Comparison of ENCODE assay signal across 10 cellular contexts in the genomic region with DNA sequence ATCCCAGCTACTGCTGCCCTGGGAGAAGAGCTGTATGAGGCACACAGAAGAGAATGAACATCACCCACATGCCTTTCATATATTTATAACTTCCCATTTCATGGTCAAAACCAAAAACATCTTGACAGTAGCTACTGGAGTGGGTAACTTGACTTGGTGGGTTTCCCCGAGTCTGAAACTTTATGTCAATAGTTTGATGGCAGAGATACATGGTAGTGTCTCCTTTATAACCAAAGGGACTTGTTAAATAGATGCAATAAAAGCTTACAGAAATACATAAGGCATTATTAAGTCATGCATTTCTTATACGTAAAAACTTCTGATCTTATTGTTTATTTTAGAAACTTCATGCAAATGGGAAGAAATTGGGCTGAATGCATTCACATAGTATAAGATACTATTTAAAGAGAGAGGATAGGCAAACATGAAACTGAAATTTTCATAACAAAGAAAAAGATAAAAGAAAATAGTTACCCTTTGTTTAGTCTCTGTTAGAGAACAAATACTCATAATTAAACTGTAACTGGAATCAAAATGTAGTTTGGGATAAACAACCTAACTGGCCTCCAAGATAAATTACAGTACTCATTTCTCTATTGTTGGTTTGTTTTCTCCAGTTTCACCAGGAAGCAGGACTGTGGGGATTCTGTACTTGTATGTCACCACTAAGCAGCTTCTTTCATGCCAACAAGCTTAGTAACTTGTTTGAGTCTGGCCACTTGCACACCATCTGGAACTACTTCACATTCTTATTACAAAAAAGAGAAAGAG.
DNase-seq lines count a peak whose midpoint lies in the region; ATAC-seq, FAIRE-seq and TF ChIP-seq lines count a peak whose summit lies in the region.
"Had no signal": no experiment of that assay in that cellular context is flagged by ENCODE, and none has a peak within 500 bp of the region (broad histone marks: within the 10 kb centered on the region; RNA-seq: fewer than 3 reads in every experiment).

No MANE protein-coding gene starts in this region.

- POLR2A ChIA-PET in GM10248 (lab: Yijun Ruan, JAX), result interaction anchor here (1.0 to 1.8 kb wide), 3 partner anchors 28 to 457 kb away, joined by 3 to 6 read pairs (median 3); no protein-coding TSS in a partner anchor

- 87 to 92% methylated on average over 2 of the region's 2 CpGs for WGBS in lung, 2 donors

- H3K4me3 ChIP-seq in lung, result no peak overlapping the region

- no peaks in the 10 kb centered on the region for H3K4me1 Mint-ChIP-seq in Calu3 (ENCODE audit: low read depth, unreplicated experiment)

- H3K36me3 Mint-ChIP-seq in Calu3 (ENCODE audit: insufficient read depth, unreplicated experiment), result no peaks in the 10 kb centered on the region

- no peaks in the 10 kb centered on the region for H3K36me3 ChIP-seq in lung (ENCODE audit: control insufficient read depth in 2 of 2, insufficient read depth in 2 of 2, low read length in 2 of 2)

- no peak overlapping the region for H3K27ac ChIP-seq in lung (ENCODE audit: low read depth in 1 of 2, low read length in 1 of 2)

- H3K9me3 ChIP-seq in lung (ENCODE audit: control insufficient read depth in 2 of 2, insufficient read depth in 1 of 2, low read length in 1 of 2), result no peaks in the 10 kb centered on the region

- peak; percentile 18 for DNase-seq in NCI-H69 (lab: John Stamatoyannopoulos, UW)
- no peak for DNase-seq in lung (ENCODE audit: low spot score)
- DNase-seq in frontal cortex (ENCODE audit: low spot score in 2 of 2), result no peak
- no peak for DNase-seq in GM10248 (ENCODE audit: extremely low spot score)
- DNase-seq in Calu3, result no peak
- no peak for DNase-seq in pons (ENCODE audit: low spot score)
- DNase-seq: NCI-H1048 had no signal

- FAIRE-seq in frontal cortex (lab: Jason Lieb, UNC), result no peak

- TF ChIP-seq CTCF in lung (IDR thresholded peaks at IDR 0.05; ENCODE audit: control extremely low read depth, extremely low read depth) (no peak), GM10248 (IDR thresholded peaks at IDR 0.05; ENCODE audit: control extremely low read depth, extremely low read depth, low read depth, missing control alignments) (no peak), Calu3 (IDR thresholded peaks at IDR 0.05; ENCODE audit: unreplicated experiment) (no peak)

- H3K4me1 ChIP-seq in lung (ENCODE audit: control insufficient read depth in 2 of 2, insufficient read depth in 2 of 2, low read length in 2 of 2), result no peaks in the 10 kb centered on the region

- intact Hi-C loops in Calu3 (cut with micrococcal nuclease; ENCODE audit: unreplicated experiment), result no loop called here

- peak; percentile 33 for TF ChIP-seq POLR2A in GM18505 (IDR thresholded peaks at IDR 0.05; ENCODE audit: borderline replicate concordance, extremely low read depth, insufficient read depth, insufficient read length)

- ATAC-seq in GM18505 (IDR thresholded peaks at IDR 0.05; ENCODE audit: unreplicated experiment), result peak; percentile 36
- ATAC-seq in HG02588 (IDR thresholded peaks at IDR 0.05; ENCODE audit: unreplicated experiment), result peak; percentile 36
- peak; percentile 43 for ATAC-seq in lung (ENCODE audit: insufficient read depth, low FRiP score)

- H3K9me3 Mint-ChIP-seq in Calu3 (ENCODE audit: low read depth, unreplicated experiment), result no peaks in the 10 kb centered on the region
- H3K9me3 Mint-ChIP-seq: dendritic cell treated with granulocyte-macrophage colony-stimulating factor and Interleukin-4, amounts not matched to agents 40 ng/mL and 50 ng/mL, for 4 days had no signal

- H3K27ac Mint-ChIP-seq in Calu3 (ENCODE audit: unreplicated experiment), result no peak overlapping the region
- H3K27ac Mint-ChIP-seq: dendritic cell treated with granulocyte-macrophage colony-stimulating factor and Interleukin-4, amounts not matched to agents 40 ng/mL and 50 ng/mL, for 4 days had no signal

- BruUV-seq in Calu3 (replicated peaks; lab: Mats Ljungman, UMichigan), result no TSS peak

- H3K4me3 Mint-ChIP-seq in Calu3 (ENCODE audit: low read depth, unreplicated experiment), result no peak overlapping the region
- H3K4me3 Mint-ChIP-seq: dendritic cell treated with granulocyte-macrophage colony-stimulating factor and Interleukin-4, amounts not matched to agents 40 ng/mL and 50 ng/mL, for 4 days had no signal

- CTCF ChIA-PET in GM10248 (lab: Yijun Ruan, JAX), result interaction anchor here (0.9 to 2.1 kb wide), 8 partner anchors 12 to 513 kb away, joined by 3 to 7 read pairs (median 3); no protein-coding TSS in a partner anchor
- CTCF ChIA-PET in Calu3 (lab: Charles Lee), result interaction anchor here (1.0 kb wide), 1 partner anchor 380 kb away, joined by 3 read pairs; no protein-coding TSS in a partner anchor

- H3K27me3 Mint-ChIP-seq in Calu3 (ENCODE audit: unreplicated experiment), result no peaks in the 10 kb centered on the region
- H3K27me3 Mint-ChIP-seq: dendritic cell treated with granulocyte-macrophage colony-stimulating factor and Interleukin-4, amounts not matched to agents 40 ng/mL and 50 ng/mL, for 4 days had no signal

- no peaks in the 10 kb centered on the region for H3K27me3 ChIP-seq in lung (ENCODE audit: control insufficient read depth, insufficient read depth)
